36 cellular contexts compared by ENCODE assay signal in the genomic region with DNA sequence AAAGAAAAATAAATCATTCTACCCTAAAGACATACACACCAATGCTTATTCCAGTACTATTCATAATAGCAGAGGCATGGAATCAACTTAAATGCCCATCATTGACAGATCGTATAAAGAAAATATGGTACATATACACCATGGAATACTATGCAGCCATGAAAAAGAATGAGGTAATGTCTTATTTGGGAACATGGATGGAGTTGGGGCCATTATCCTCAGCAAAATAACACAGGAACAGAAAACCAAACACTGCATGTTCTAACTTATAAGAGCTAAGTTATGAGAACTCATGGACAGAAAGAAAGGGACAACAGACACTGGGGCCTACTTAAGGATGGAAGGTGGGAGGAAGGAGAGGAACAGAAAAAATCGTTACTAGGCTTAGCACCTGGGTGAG.
"Had no signal": no experiment of that assay in that cellular context is flagged by ENCODE, and none has a peak within 500 bp of the region (broad histone marks: within the 10 kb centered on the region; RNA-seq: fewer than 3 reads in every experiment).

No MANE protein-coding gene starts in this region.

- H3K4me1 Mint-ChIP-seq: activated B cell treated with CpG ODN at 0.5 μM for 24 hours; activated CD4-positive, alpha-beta T cell treated with anti-CD3 and anti-CD28 coated beads, Interleukin-2, amount 10 ng/mL, durations not matched to agents 24 days and 14 days; activated naive CD8-positive, alpha-beta T cell treated with anti-CD3 and anti-CD28 coated beads for 36 hours; activated T-helper 17 cell treated with anti-CD3 and anti-CD28 coated beads, Interleukin-2, amount 50 U/mL, for 72 hours; central memory CD8-positive, alpha-beta T cell had no signal

- H3K36me3 ChIP-seq: adrenal gland, cardiac muscle cell had no signal

- H3K27ac ChIP-seq: adrenal gland, cardiac muscle cell, VCaP had no signal

- H3K9me3 ChIP-seq: adrenal gland had no signal

- H3K4me3 Mint-ChIP-seq: activated B cell treated with CpG ODN at 0.5 μM for 24 hours; activated CD4-positive, alpha-beta memory T cell treated with anti-CD3 and anti-CD28 coated beads for 36 hours; activated CD4-positive, alpha-beta T cell treated with anti-CD3 and anti-CD28 coated beads, Interleukin-2, amount 10 ng/mL, durations not matched to agents 24 days and 14 days; activated CD8-positive, alpha-beta T cell treated with anti-CD3 and anti-CD28 coated beads for 36 hours; activated naive CD8-positive, alpha-beta T cell treated with anti-CD3 and anti-CD28 coated beads for 36 hours; activated T-cell treated with anti-CD3 and anti-CD28 coated beads, Interleukin-2, amount 50 U/mL, for 4 hours; activated T-cell treated with anti-CD3 and anti-CD28 coated beads, Interleukin-2, amount 50 U/mL, for 72 hours; activated T-helper 1 cell treated with anti-CD3 and anti-CD28 coated beads, Interleukin-12 subunit alpha, Interleukin-12 subunit beta, Interleukin-2, Interleukin-4 antibody, amounts not matched to agents 30 ng/mL and 10 ng/mL and 1 ng/mL, durations not matched to agents 14 hours and 24 hours and 36 hours; activated T-helper 17 cell treated with anti-CD3 and anti-CD28 coated beads, Interleukin-2, amount 50 U/mL, for 72 hours; central memory CD8-positive, alpha-beta T cell; T-helper 1 cell treated with Interleukin-12 subunit alpha and Interleukin-12 subunit beta and Interleukin-4 antibody, amounts not matched to agents 30 μg/mL and 1 μg/mL, for 36 hours; T-helper 2 cell treated with Interferon-gamma antibody and Interleukin-4, amounts not matched to agents 5 μg/mL and 100 μg/mL, for 36 hours had no signal

- H3K4me1 ChIP-seq: adrenal gland had no signal

- ATAC-seq: activated CD8-positive, alpha-beta T cell treated with anti-CD3 and anti-CD28 coated beads for 36 hours; activated naive CD4-positive, alpha-beta T cell treated with anti-CD3 and anti-CD28 coated beads, Interleukin-2, amount 50 U/mL, for 72 hours; activated T-cell treated with anti-CD3 and anti-CD28 coated beads, Interleukin-2, amount 50 U/mL, for 4 hours; activated T-cell treated with anti-CD3 and anti-CD28 coated beads, Interleukin-2, amount 50 U/mL, for 72 hours; activated T-helper 17 cell treated with anti-CD3 and anti-CD28 coated beads, Interleukin-2, amount 50 U/mL, for 72 hours had no signal

- H3K36me3 Mint-ChIP-seq: activated CD4-positive, alpha-beta memory T cell treated with anti-CD3 and anti-CD28 coated beads for 36 hours; activated naive CD4-positive, alpha-beta T cell treated with anti-CD3 and anti-CD28 coated beads, Interleukin-2, amount 50 U/mL, for 72 hours; activated naive CD8-positive, alpha-beta T cell treated with anti-CD3 and anti-CD28 coated beads for 36 hours; brain had no signal

- H3K27me3 ChIP-seq: adrenal gland, cardiac muscle cell had no signal

- H3K27me3 Mint-ChIP-seq: activated B cell treated with CpG ODN at 0.5 μM for 24 hours; activated CD4-positive, alpha-beta memory T cell treated with anti-CD3 and anti-CD28 coated beads for 36 hours; activated CD4-positive, alpha-beta T cell treated with anti-CD3 and anti-CD28 coated beads, Interleukin-2, amount 10 ng/mL, durations not matched to agents 24 days and 14 days; activated CD8-positive, alpha-beta T cell treated with anti-CD3 and anti-CD28 coated beads for 36 hours; activated naive CD8-positive, alpha-beta T cell treated with anti-CD3 and anti-CD28 coated beads for 36 hours; central memory CD8-positive, alpha-beta T cell had no signal

- H3K9me3 Mint-ChIP-seq: activated CD4-positive, alpha-beta T cell treated with anti-CD3 and anti-CD28 coated beads, Interleukin-2, amount 10 ng/mL, durations not matched to agents 24 days and 14 days; activated naive CD8-positive, alpha-beta T cell treated with anti-CD3 and anti-CD28 coated beads for 36 hours; activated T-helper 1 cell treated with anti-CD3 and anti-CD28 coated beads, Interleukin-12 subunit alpha, Interleukin-12 subunit beta, Interleukin-2, Interleukin-4 antibody, amounts not matched to agents 30 ng/mL and 10 ng/mL and 1 ng/mL, durations not matched to agents 14 hours and 24 hours and 36 hours; central memory CD8-positive, alpha-beta T cell; T-helper 2 cell treated with Interferon-gamma antibody and Interleukin-4, amounts not matched to agents 5 μg/mL and 100 μg/mL, for 36 hours had no signal

- DNase-seq: activated B cell treated with CpG ODN at 0.5 μM for 24 hours; activated CD4-positive, alpha-beta memory T cell treated with anti-CD3 and anti-CD28 coated beads for 36 hours; activated CD4-positive, alpha-beta T cell treated with anti-CD3 and anti-CD28 coated beads for 4 hours; activated CD4-positive, alpha-beta T cell treated with anti-CD3 and anti-CD28 coated beads, Interleukin-2, amount 10 ng/mL, durations not matched to agents 24 days and 14 days; activated CD4-positive, alpha-beta T cell treated with anti-CD3 and anti-CD28 coated beads, Interleukin-2, amount 50 U/mL, for 1 hour; activated CD4-positive, alpha-beta T cell treated with anti-CD3 and anti-CD28 coated beads, Interleukin-2, amount 50 U/mL, for 4 hours; activated CD4-positive, CD25-positive, alpha-beta regulatory T cell treated with anti-CD3 and anti-CD28 coated beads, Interleukin-2, amount 50 U/mL, for 72 hours; activated CD8-positive, alpha-beta memory T cell treated with anti-CD3 and anti-CD28 coated beads, Interleukin-2, amount 50 U/mL, for 4 hours; activated CD8-positive, alpha-beta T cell treated with anti-CD3 and anti-CD28 coated beads for 36 hours; activated effector memory CD4-positive, alpha-beta T cell treated with anti-CD3 and anti-CD28 coated beads, Interleukin-2, amount 50 U/mL, for 16 hours; activated gamma-delta T cell treated with Interleukin-2 at 50 U/mL for 16 hours; activated naive CD4-positive, alpha-beta T cell treated with anti-CD3 and anti-CD28 coated beads, Interleukin-2, amount 50 U/mL, for 16 hours; activated naive CD4-positive, alpha-beta T cell treated with Interleukin-2 at 50 U/mL for 16 hours; activated naive CD8-positive, alpha-beta T cell treated with anti-CD3 and anti-CD28 coated beads for 36 hours; activated T-cell treated with anti-CD3 and anti-CD28 coated beads for 4 hours; activated T-cell treated with anti-CD3 and anti-CD28 coated beads, Interleukin-2, amount 50 U/mL, for 1 hour; activated T-cell treated with anti-CD3 and anti-CD28 coated beads, Interleukin-2, amount 50 U/mL, for 4 hours; activated T-cell treated with anti-CD3 and anti-CD28 coated beads, Interleukin-2, amount 50 U/mL, for 72 hours; adrenal gland; amniotic stem cell; aorta; caudate nucleus; T-helper 2 cell; T-helper 9 cell had no signal

- FAIRE-seq: bronchial epithelial cell, colon, TTC549 had no signal

- H3K27ac Mint-ChIP-seq: activated B cell treated with CpG ODN at 0.5 μM for 24 hours; activated CD4-positive, alpha-beta memory T cell treated with anti-CD3 and anti-CD28 coated beads for 36 hours; activated CD4-positive, alpha-beta T cell treated with anti-CD3 and anti-CD28 coated beads, Interleukin-2, amount 10 ng/mL, durations not matched to agents 24 days and 14 days; activated CD8-positive, alpha-beta T cell treated with anti-CD3 and anti-CD28 coated beads for 36 hours; activated naive CD4-positive, alpha-beta T cell treated with anti-CD3 and anti-CD28 coated beads, Interleukin-2, amount 50 U/mL, for 72 hours; activated naive CD8-positive, alpha-beta T cell treated with anti-CD3 and anti-CD28 coated beads for 36 hours; activated T-cell treated with anti-CD3 and anti-CD28 coated beads, Interleukin-2, amount 50 U/mL, for 72 hours; activated T-helper 1 cell treated with anti-CD3 and anti-CD28 coated beads, Interleukin-12 subunit alpha, Interleukin-12 subunit beta, Interleukin-2, Interleukin-4 antibody, amounts not matched to agents 30 ng/mL and 10 ng/mL and 1 ng/mL, durations not matched to agents 14 hours and 24 hours and 36 hours; activated T-helper 17 cell treated with anti-CD3 and anti-CD28 coated beads, Interleukin-2, amount 50 U/mL, for 72 hours; brain; T-helper 1 cell treated with Interleukin-12 subunit alpha and Interleukin-12 subunit beta and Interleukin-4 antibody, amounts not matched to agents 30 μg/mL and 1 μg/mL, for 36 hours; T-helper 2 cell treated with Interferon-gamma antibody and Interleukin-4, amounts not matched to agents 5 μg/mL and 100 μg/mL, for 36 hours had no signal

- H3K4me3 ChIP-seq: adrenal gland, cardiac muscle cell had no signal
